Comparison of ENCODE assay signal across 21 cellular contexts in the genomic region with DNA sequence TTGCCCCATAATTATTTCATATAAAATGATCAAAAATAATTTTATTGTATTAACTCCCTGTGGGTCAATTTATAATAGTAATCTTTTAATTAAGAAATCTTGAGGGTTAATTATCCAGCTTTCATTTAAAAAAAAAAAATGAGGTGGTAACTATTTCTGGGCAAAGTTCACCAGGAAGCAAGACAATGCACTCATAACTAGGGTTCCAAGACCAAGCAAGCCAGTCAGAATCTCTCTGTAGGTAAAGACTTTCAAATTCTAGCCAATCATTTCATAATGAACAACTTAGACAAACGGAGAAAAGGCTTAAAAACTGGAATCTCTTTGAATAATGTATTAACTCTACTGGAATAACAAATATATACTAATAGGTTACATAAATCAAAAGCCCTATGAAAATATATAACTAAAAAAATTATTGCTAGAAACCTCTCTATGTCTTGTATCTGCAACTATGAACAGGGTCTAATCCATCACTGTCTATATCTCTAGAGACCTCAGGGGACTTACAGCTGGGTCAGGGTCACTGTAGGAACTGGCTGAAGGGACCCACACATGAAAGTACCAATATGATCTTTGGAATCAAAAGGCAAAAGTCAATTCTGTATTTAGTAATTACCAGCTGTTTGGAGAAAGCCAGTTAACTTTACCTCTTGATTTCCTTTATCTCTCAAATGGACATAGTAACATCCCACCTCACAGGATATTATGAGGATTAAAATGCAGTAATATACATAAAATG. TPM values are rescaled to one million over a fixed set of nuclear protein-coding genes. Genes with fewer than 3 reads are reported as not detected.
DNase-seq lines count a peak whose midpoint lies in the region; ATAC-seq and TF ChIP-seq lines count a peak whose summit lies in the region.
"Had no signal": no experiment of that assay in that cellular context is flagged by ENCODE, and none has a peak within 500 bp of the region (broad histone marks: within the 10 kb centered on the region; RNA-seq: fewer than 3 reads in every experiment).

No MANE protein-coding gene starts in this region.

- H3T11ph ChIP-seq in H9 (ENCODE audit: low read length): no peak overlapping the region

- H3K14ac ChIP-seq in H9 (ENCODE audit: insufficient read depth, low read length): no peak overlapping the region

- no peaks in the 10 kb centered on the region for H3K9me3 Mint-ChIP-seq in H9
- H3K9me3 Mint-ChIP-seq: activated naive CD4-positive, alpha-beta T cell treated with anti-CD3 and anti-CD28 coated beads, Interleukin-2, amount 50 U/mL, for 72 hours; activated T-cell treated with anti-CD3 and anti-CD28 coated beads, Interleukin-2, amount 50 U/mL, for 4 hours; CD4-positive, alpha-beta T cell; naive thymus-derived CD4-positive, alpha-beta T cell; stimulated activated naive CD8-positive, alpha-beta T cell treated with anti-CD3 and anti-CD28 coated beads, Interleukin-15, Interleukin-2, amounts not matched to agents 100 ng/mL and 50 ng/mL, for 24 hours had no signal

- no peak for TF ChIP-seq POLR2A in prostate gland (IDR thresholded peaks at IDR 0.05)

- H3K36me3 Mint-ChIP-seq in H9 (ENCODE audit: insufficient read depth in 1 of 3, low read depth in 3 of 3): peaks cover 0 to 2% (median 0%) of the 10 kb centered on the region in 3 experiments; a peak in 2 of 7 replicates

- peaks cover 4% of the 10 kb centered on the region for H3K79me1 ChIP-seq in H9 (ENCODE audit: insufficient read depth, low read depth, low read length, poor library complexity, severe bottlenecking)

- H4K20me1 ChIP-seq in H9 (ENCODE audit: control insufficient read depth, insufficient read depth, insufficient read length) (no peaks in the 10 kb centered on the region), hepatocyte (ENCODE audit: insufficient read depth, poor library complexity, severe bottlenecking) (peaks cover 5% of the 10 kb centered on the region)

- no peak overlapping the region for H3K56ac ChIP-seq in H9 (ENCODE audit: insufficient read length, low read depth, low read length)

- no peak overlapping the region for H3K23ac ChIP-seq in H9 (ENCODE audit: insufficient read length, low read depth, low read length)

- H3K36me3 ChIP-seq in brain microvascular endothelial cell (replicated peaks) (no peaks in the 10 kb centered on the region), hepatocyte (replicated peaks; ENCODE audit: insufficient read depth, low read depth) (no peaks in the 10 kb centered on the region), prostate gland (no peaks in the 10 kb centered on the region)
- H3K36me3 ChIP-seq: lower lobe of right lung, vagina had no signal

- ATAC-seq in GM21717 (IDR thresholded peaks at IDR 0.05; ENCODE audit: unreplicated experiment) (no peak), GM19351 (IDR thresholded peaks at IDR 0.05; ENCODE audit: unreplicated experiment) (no peak)
- ATAC-seq: activated naive CD4-positive, alpha-beta T cell treated with anti-CD3 and anti-CD28 coated beads, Interleukin-2, amount 50 U/mL, for 72 hours; activated T-cell treated with anti-CD3 and anti-CD28 coated beads, Interleukin-2, amount 50 U/mL, for 4 hours; lower lobe of right lung; naive thymus-derived CD4-positive, alpha-beta T cell had no signal

- no CpG with 5 or more reads among the region's 1 CpG for WGBS in H9 (ENCODE audit: extremely low coverage, insufficient read length, low lambda C conversion rate)
- WGBS in hepatocyte (ENCODE audit: low lambda C conversion rate, missing lambda C conversion rate): 89% methylated on average over 1 of the region's 1 CpG
- WGBS in prostate gland: 56% methylated on average over 1 of the region's 1 CpG

- POLR2A ChIA-PET in GM10248 (lab: Yijun Ruan, JAX): no interaction called here

- H3K4me3 Mint-ChIP-seq in H9: no peak overlapping the region
- H3K4me3 Mint-ChIP-seq: activated T-cell treated with anti-CD3 and anti-CD28 coated beads, Interleukin-2, amount 50 U/mL, for 4 hours; CD4-positive, alpha-beta T cell; naive thymus-derived CD4-positive, alpha-beta T cell; stimulated activated naive CD8-positive, alpha-beta T cell treated with anti-CD3 and anti-CD28 coated beads, Interleukin-15, Interleukin-2, amounts not matched to agents 100 ng/mL and 50 ng/mL, for 24 hours had no signal

- no peak overlapping the region for H2AK5ac ChIP-seq in H9 (ENCODE audit: insufficient read length, low read length)

- no peak overlapping the region for H2BK12ac ChIP-seq in H9 (ENCODE audit: insufficient read length, low read depth, low read length)

- H3K27me3 ChIP-seq in H9 (ENCODE audit: insufficient read depth, low read length): no peaks in the 10 kb centered on the region
- H3K27me3 ChIP-seq in brain microvascular endothelial cell (replicated peaks): no peaks in the 10 kb centered on the region
- no peaks in the 10 kb centered on the region for H3K27me3 ChIP-seq in hepatocyte
- no peaks in the 10 kb centered on the region for H3K27me3 ChIP-seq in prostate gland (replicated peaks; ENCODE audit: insufficient read depth)
- H3K27me3 ChIP-seq: vagina had no signal

- H2BK5ac ChIP-seq in H9 (ENCODE audit: insufficient read length, low read length): no peak overlapping the region

- H3K79me2 ChIP-seq in H9 (ENCODE audit: insufficient read depth, low read length) (peaks cover 37% of the 10 kb centered on the region; the same call in 1 of the 2 replicates), hepatocyte (peaks cover 91% of the 10 kb centered on the region)

- no peak overlapping the region for H3K4me3 ChIP-seq in brain microvascular endothelial cell (ENCODE audit: low read depth, low read length)
- H3K4me3 ChIP-seq in hepatocyte: no peak overlapping the region
- peak overlapping the region in 1 of 2 donors; percentile 5 for H3K4me3 ChIP-seq in prostate gland
- H3K4me3 ChIP-seq: lower lobe of right lung, psoas muscle, vagina had no signal

- CTCF ChIA-PET in GM10248 (lab: Yijun Ruan, JAX): interaction anchor here (1.2 to 1.3 kb wide), 3 partner anchors 10 to 29 kb away, joined by 3 to 4 read pairs (median 4); no protein-coding TSS in a partner anchor

- DNase-seq in H9 (no peak), brain microvascular endothelial cell (no peak), hepatocyte (ENCODE audit: low spot score) (no peak), prostate gland (ENCODE audit: low spot score) (no peak), Kasumi-1 (lab: John Stamatoyannopoulos, UW) (no peak), GM10248 (ENCODE audit: extremely low spot score) (no peak)
- DNase-seq: activated CD4-positive, alpha-beta T cell treated with anti-CD3 and anti-CD28 coated beads, Interleukin-2, amount 50 U/mL, for 48 hours; activated T-cell treated with anti-CD3 and anti-CD28 coated beads, Interleukin-2, amount 50 U/mL, for 4 hours; CD4-positive, alpha-beta T cell; DMS79; effector CD4-positive, alpha-beta T cell; lower lobe of right lung; naive thymus-derived CD4-positive, alpha-beta T cell; NCI-H1694; NCI-H345; psoas muscle had no signal

- no peak overlapping the region for H2AFZ ChIP-seq in H9 (ENCODE audit: low read length)
- H2AFZ ChIP-seq in hepatocyte: no peak overlapping the region

- H2BK120ac ChIP-seq in H9 (ENCODE audit: low read depth, low read length, poor library complexity, severe bottlenecking): no peak overlapping the region

- H3K4me1 ChIP-seq in H9 (ENCODE audit: insufficient read depth, low read length): peaks cover 23% of the 10 kb centered on the region
- H3K4me1 ChIP-seq in hepatocyte (ENCODE audit: insufficient read depth): peaks cover 44% of the 10 kb centered on the region
- peaks cover 14% of the 10 kb centered on the region for H3K4me1 ChIP-seq in prostate gland (replicated peaks)

- in situ Hi-C loops in brain microvascular endothelial cell (cut with HindIII; ENCODE audit: low pct_ligation_motif_present, low sequenced_read_pairs): no loop called here

- no peaks in the 10 kb centered on the region for H3K23me2 ChIP-seq in H9 (ENCODE audit: insufficient read length, low read depth, low read length, poor library complexity, severe bottlenecking)

- H2BK20ac ChIP-seq in H9 (ENCODE audit: low read depth, low read length, poor library complexity, severe bottlenecking): no peak overlapping the region

- H3K27me3 Mint-ChIP-seq in H9 (ENCODE audit: low read depth): no peaks in the 10 kb centered on the region
- H3K27me3 Mint-ChIP-seq: CD4-positive, alpha-beta T cell; naive thymus-derived CD4-positive, alpha-beta T cell; stimulated activated naive CD8-positive, alpha-beta T cell treated with anti-CD3 and anti-CD28 coated beads, Interleukin-15, Interleukin-2, amounts not matched to agents 100 ng/mL and 50 ng/mL, for 24 hours had no signal

- H3K27ac Mint-ChIP-seq in H9: peak overlapping the region in 2 of 3 experiments; percentile 3 to 17; a peak in 1 of 7 replicates
- H3K27ac Mint-ChIP-seq: activated naive CD4-positive, alpha-beta T cell treated with anti-CD3 and anti-CD28 coated beads, Interleukin-2, amount 50 U/mL, for 72 hours; CD4-positive, alpha-beta T cell; naive thymus-derived CD4-positive, alpha-beta T cell; stimulated activated naive CD8-positive, alpha-beta T cell treated with anti-CD3 and anti-CD28 coated beads, Interleukin-15, Interleukin-2, amounts not matched to agents 100 ng/mL and 50 ng/mL, for 24 hours had no signal

- H3K9ac ChIP-seq in H9 (ENCODE audit: extremely low read depth, insufficient read length, low read length): no peak overlapping the region

- no peak overlapping the region for H4K91ac ChIP-seq in H9 (ENCODE audit: insufficient read length, low read depth, low read length)

- no peak overlapping the region for H3K4ac ChIP-seq in H9 (ENCODE audit: low read depth, low read length)

- H3K9me3 ChIP-seq in H9 (ENCODE audit: control insufficient read depth, low read depth, low read length): no peaks in the 10 kb centered on the region
- H3K9me3 ChIP-seq in hepatocyte (ENCODE audit: low read depth): no peaks in the 10 kb centered on the region
- no peaks in the 10 kb centered on the region for H3K9me3 ChIP-seq in prostate gland
- H3K9me3 ChIP-seq: lower lobe of right lung, psoas muscle, vagina had no signal

- H3K27ac ChIP-seq in H9 (ENCODE audit: insufficient read length, low read depth, low read length): no peak overlapping the region
- peak overlapping the region; percentile 20 for H3K27ac ChIP-seq in brain microvascular endothelial cell
- H3K27ac ChIP-seq in hepatocyte: peak overlapping the region; percentile 47
- peak overlapping the region; percentile 22 to 42 for H3K27ac ChIP-seq in prostate gland
- H3K27ac ChIP-seq: lower lobe of right lung, psoas muscle, vagina had no signal

- TF ChIP-seq CTCF in H9 (conservative IDR thresholded peaks at IDR 0.05) (no peak), brain microvascular endothelial cell (IDR thresholded peaks at IDR 0.05; ENCODE audit: low read depth, low read length, missing control alignments) (no peak), hepatocyte (IDR thresholded peaks at IDR 0.05; ENCODE audit: poor library complexity) (no peak), prostate gland (IDR thresholded peaks at IDR 0.05) (no peak), GM10248 (IDR thresholded peaks at IDR 0.05; ENCODE audit: control extremely low read depth, extremely low read depth, low read depth, missing control alignments) (no peak)

- H3K9me2 ChIP-seq in hepatocyte (replicated peaks; ENCODE audit: insufficient read depth): no peaks in the 10 kb centered on the region

- no peak overlapping the region for H3K18ac ChIP-seq in H9 (ENCODE audit: insufficient read length, low read depth, low read length)

- no peak overlapping the region for H4K8ac ChIP-seq in H9 (replicated peaks; ENCODE audit: insufficient read length, low read depth, low read length)

- H4K5ac ChIP-seq in H9 (ENCODE audit: insufficient read length, low read depth, low read length): no peak overlapping the region

- no peak overlapping the region for H2BK15ac ChIP-seq in H9 (ENCODE audit: low read depth, low read length)

- H3K4me2 ChIP-seq in H9 (ENCODE audit: insufficient read depth, insufficient read length, low read length) (no peak overlapping the region), hepatocyte (peak overlapping the region; percentile 48)

- H3K4me1 Mint-ChIP-seq in H9: peaks cover 68 to 69% of the 10 kb centered on the region in 2 experiments

- intact Hi-C loops in prostate gland (cut with DNase I): loop anchor here (10.0 kb wide), 1 partner anchor 62 kb away; no protein-coding TSS in a partner anchor

RNA-seq across cellular contexts. Expression of a gene that starts 43.3 kb away (rescaled TPM):
- total RNA-seq in H9 (2021): 380 and 386 TPM in 2 replicates
- 288 and 316 TPM in 2 replicates for total RNA-seq in hepatocyte
- 46.4 and 55.7 TPM in 2 replicates for polyA plus RNA-seq in hepatocyte
- total RNA-seq in prostate gland: 100 to 1,000 TPM; 267 to 564 TPM
